ENCODE assay signal across 1 cellular context in the genomic region with DNA sequence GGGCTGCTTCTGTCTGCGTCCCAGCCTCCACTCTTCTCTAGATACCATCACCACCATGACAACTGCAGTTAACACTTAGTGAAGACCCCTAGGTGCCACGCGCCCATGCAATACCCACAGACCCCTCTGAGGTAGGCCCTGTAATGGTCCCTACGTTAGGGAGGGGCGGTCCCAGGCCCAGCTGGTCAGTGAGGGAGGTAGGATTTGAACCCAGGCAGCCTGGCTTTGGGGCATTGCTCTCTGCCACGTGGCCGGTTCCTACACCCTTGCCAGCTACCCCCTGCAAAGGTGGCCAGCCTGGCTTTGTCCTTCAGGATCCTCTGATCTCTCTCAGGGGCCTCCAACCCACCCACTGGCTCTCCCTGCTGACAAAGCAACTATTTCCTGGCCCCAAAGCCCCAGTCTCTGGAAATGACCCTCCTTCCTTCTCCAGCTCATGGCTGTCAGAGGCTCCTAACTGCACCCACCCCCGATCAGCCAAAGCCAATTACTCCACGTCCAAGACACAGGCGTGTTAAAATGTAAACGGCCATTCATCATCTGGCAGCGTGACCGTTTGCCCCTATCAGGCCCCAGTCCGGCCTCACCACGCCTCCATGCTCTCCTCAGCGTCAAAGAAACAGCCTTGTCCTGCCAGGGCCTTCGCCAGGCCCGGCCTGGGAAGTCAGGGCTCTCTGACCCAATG.
TF ChIP-seq lines count a peak whose summit lies in the region.

No MANE protein-coding gene starts in this region.

TF ChIP-seq in Ishikawa, 13 proteins besides CTCF, POLR2A, EP300 and RAD21 (continued from another document):
- TF ChIP-seq, protein P1, sequence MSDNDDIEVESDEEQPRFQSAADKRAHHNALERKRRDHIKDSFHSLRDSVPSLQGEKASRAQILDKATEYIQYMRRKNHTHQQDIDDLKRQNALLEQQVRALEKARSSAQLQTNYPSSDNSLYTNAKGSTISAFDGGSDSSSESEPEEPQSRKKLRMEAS (IDR thresholded peaks at IDR 0.05), result peak; percentile 80
- TF ChIP-seq, protein P2, sequence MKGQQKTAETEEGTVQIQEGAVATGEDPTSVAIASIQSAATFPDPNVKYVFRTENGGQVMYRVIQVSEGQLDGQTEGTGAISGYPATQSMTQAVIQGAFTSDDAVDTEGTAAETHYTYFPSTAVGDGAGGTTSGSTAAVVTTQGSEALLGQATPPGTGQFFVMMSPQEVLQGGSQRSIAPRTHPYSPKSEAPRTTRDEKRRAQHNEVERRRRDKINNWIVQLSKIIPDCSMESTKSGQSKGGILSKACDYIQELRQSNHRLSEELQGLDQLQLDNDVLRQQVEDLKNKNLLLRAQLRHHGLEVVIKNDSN (IDR thresholded peaks at IDR 0.05), result peak; percentile 72
- peak; percentile 61; the same call in 1 of the 2 replicates for TF ChIP-seq TCF12 (IDR thresholded peaks at IDR 0.05; ENCODE audit: low read depth)
- no peak for TF ChIP-seq TAF1 (IDR thresholded peaks at IDR 0.05; ENCODE audit: low read depth)
- TF ChIP-seq CEBPB (IDR thresholded peaks at IDR 0.05), result no peak
- TF ChIP-seq FOXM1 (IDR thresholded peaks at IDR 0.05; ENCODE audit: borderline replicate concordance, low read depth), result no peak
- 0 out of 2 replicates have a peak, but pooled peaks have one; percentile 30 for TF ChIP-seq TEAD4 (IDR thresholded peaks at IDR 0.05)
- no peak for TF ChIP-seq CREB1 (IDR thresholded peaks at IDR 0.05; ENCODE audit: low read depth)
- no peak for TF ChIP-seq EGR1 (IDR thresholded peaks at IDR 0.05)
- TF ChIP-seq YY1 (IDR thresholded peaks at IDR 0.05; ENCODE audit: low read depth), result no peak
